Comparison of ENCODE assay signal across 11 cellular contexts in the genomic region with DNA sequence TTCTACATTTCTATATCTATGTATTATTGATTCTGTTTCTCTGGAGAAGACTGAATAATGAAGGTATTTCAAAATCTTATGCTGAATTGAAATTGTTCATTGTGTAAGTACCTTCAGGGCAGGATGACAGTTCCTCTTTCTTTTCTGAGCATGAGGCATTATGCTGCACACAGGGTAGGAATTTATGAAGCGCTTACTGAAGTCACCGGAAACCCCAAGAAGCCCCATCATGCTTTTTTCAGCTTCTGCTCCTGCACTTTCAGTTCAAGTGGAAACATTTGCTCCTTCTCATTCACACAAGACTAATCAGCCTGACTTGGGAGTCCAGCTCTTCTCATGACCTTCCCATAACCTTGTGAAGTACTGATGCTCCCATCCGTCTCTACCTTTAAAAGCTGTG.
DNase-seq lines count a peak whose midpoint lies in the region; ATAC-seq and TF ChIP-seq lines count a peak whose summit lies in the region.
"Had no signal": no experiment of that assay in that cellular context is flagged by ENCODE, and none has a peak within 500 bp of the region (broad histone marks: within the 10 kb centered on the region; RNA-seq: fewer than 3 reads in every experiment).

No MANE protein-coding gene starts in this region.

- no peak overlapping the region for H3K27ac ChIP-seq in mammary epithelial cell (ENCODE audit: insufficient read depth, low read depth, low read length)
- no peak overlapping the region for H3K27ac ChIP-seq in breast epithelium
- no peak overlapping the region for H3K27ac ChIP-seq in gastroesophageal sphincter
- H3K27ac ChIP-seq: cardiac muscle cell had no signal

- BruUV-seq in mammary epithelial cell (replicated peaks; lab: Mats Ljungman, UMichigan), result no TSS peak

- peak; percentile 37 for DNase-seq in mammary epithelial cell
- no peak for DNase-seq in breast epithelium (ENCODE audit: low spot score in 2 of 2)
- peak; percentile 87 for DNase-seq in NOMO-1 treated with dmso at 0.1 percent for 144 hours (lab: John Stamatoyannopoulos, UW; ENCODE audit: unreplicated experiment)
- DNase-seq in stimulated activated naive CD8-positive, alpha-beta T cell treated with anti-CD3 and anti-CD28 coated beads, Interleukin-15, amount 100 ng/mL, for 72 hours, result no peak
- no peak for DNase-seq in left lobe of liver (ENCODE audit: low spot score)
- DNase-seq in BE2C, result no peak
- DNase-seq: activated CD4-positive, CD25-positive, alpha-beta regulatory T cell; NCI-H2107 had no signal

- no peaks in the 10 kb centered on the region for H3K9me3 Mint-ChIP-seq in stimulated activated naive CD8-positive, alpha-beta T cell treated with anti-CD3 and anti-CD28 coated beads, Interleukin-15, amount 100 ng/mL, for 72 hours

- dilution Hi-C loops in mammary epithelial cell (cut with HindIII; ENCODE audit: low sequenced_read_pairs), result no loop called here

- intact Hi-C loops in mammary epithelial cell (cut with micrococcal nuclease), result no loop called here
- intact Hi-C loops in breast epithelium (cut with DNase I; ENCODE audit: low total_unique reads), result no loop called here

- TF ChIP-seq EP300 in gastroesophageal sphincter (IDR thresholded peaks at IDR 0.05), result no peak

- no peak overlapping the region for H3K4me2 ChIP-seq in mammary epithelial cell (ENCODE audit: insufficient read depth, low read depth, low read length)

- TF ChIP-seq CTCF in mammary epithelial cell (conservative IDR thresholded peaks at IDR 0.05 in 1 of 2, IDR thresholded peaks at IDR 0.05 in 1 of 2; ENCODE audit: extremely low read depth in 1 of 2, insufficient read depth in 1 of 2, low read depth in 1 of 2, low read length in 2 of 2) (no peak), breast epithelium (IDR thresholded peaks at IDR 0.05) (no peak), BE2C (IDR thresholded peaks at IDR 0.05; ENCODE audit: low read depth, low read length) (no peak), gastroesophageal sphincter (IDR thresholded peaks at IDR 0.05) (no peak)

- ATAC-seq in HG02798 (IDR thresholded peaks at IDR 0.05; ENCODE audit: poor library complexity, unreplicated experiment) (peak; percentile 68), left lobe of liver (no peak), gastroesophageal sphincter (no peak)
- peak; percentile 30 for ATAC-seq in stimulated activated naive CD8-positive, alpha-beta T cell treated with anti-CD3 and anti-CD28 coated beads, Interleukin-15, amount 100 ng/mL, for 72 hours

- H3K4me1 ChIP-seq in mammary epithelial cell (ENCODE audit: insufficient read depth, low read length) (peaks cover 3% of the 10 kb centered on the region), breast epithelium (no peaks in the 10 kb centered on the region), BE2C (peaks cover 15% of the 10 kb centered on the region), gastroesophageal sphincter (peaks cover 0 to 34% (median 3%) of the 10 kb centered on the region in 3 donors)

- H4K20me1 ChIP-seq in mammary epithelial cell (ENCODE audit: insufficient read depth, low read length), result no peaks in the 10 kb centered on the region

- H2AFZ ChIP-seq in mammary epithelial cell (ENCODE audit: low read depth, low read length), result no peak overlapping the region

- CTCF ChIA-PET in mammary epithelial cell (lab: Charles Lee; ENCODE audit: low non-redundant PET), result interaction anchor here (0.6 kb wide), 1 partner anchor 334 kb away, joined by 3 read pairs; no protein-coding TSS in a partner anchor

- no peak overlapping the region for H3K4me3 Mint-ChIP-seq in stimulated activated naive CD8-positive, alpha-beta T cell treated with anti-CD3 and anti-CD28 coated beads, Interleukin-15, amount 100 ng/mL, for 72 hours

- H3K4me3 ChIP-seq in mammary epithelial cell (replicated peaks in 1 of 3; ENCODE audit: insufficient read depth in 1 of 3, low read depth in 2 of 3, low read length in 3 of 3) (no peak overlapping the region), breast epithelium (no peak overlapping the region), BE2C (ENCODE audit: low read depth, low read length) (no peak overlapping the region), gastroesophageal sphincter (no peak overlapping the region)
- H3K4me3 ChIP-seq: cardiac muscle cell had no signal

- no peak overlapping the region for H3K9ac ChIP-seq in mammary epithelial cell (ENCODE audit: insufficient read depth, low read length)

- peaks cover 6% of the 10 kb centered on the region for H3K4me1 Mint-ChIP-seq in stimulated activated naive CD8-positive, alpha-beta T cell treated with anti-CD3 and anti-CD28 coated beads, Interleukin-15, amount 100 ng/mL, for 72 hours

- H3K27ac Mint-ChIP-seq in stimulated activated naive CD8-positive, alpha-beta T cell treated with anti-CD3 and anti-CD28 coated beads, Interleukin-15, amount 100 ng/mL, for 72 hours, result peak overlapping the region in 1 of 2 donors; percentile 34

- H3K27me3 ChIP-seq in mammary epithelial cell (ENCODE audit: insufficient read depth, low read length), result peaks cover 4% of the 10 kb centered on the region
- no peaks in the 10 kb centered on the region for H3K27me3 ChIP-seq in breast epithelium
- H3K27me3 ChIP-seq in BE2C, result no peaks in the 10 kb centered on the region
- no peaks in the 10 kb centered on the region for H3K27me3 ChIP-seq in gastroesophageal sphincter
- H3K27me3 ChIP-seq: cardiac muscle cell had no signal

- no peaks in the 10 kb centered on the region for H3K79me2 ChIP-seq in mammary epithelial cell (ENCODE audit: insufficient read depth, low read length)

- H3K36me3 ChIP-seq in mammary epithelial cell (ENCODE audit: insufficient read depth, low read length), result no peaks in the 10 kb centered on the region
- H3K36me3 ChIP-seq in breast epithelium, result no peaks in the 10 kb centered on the region
- H3K36me3 ChIP-seq in BE2C, result no peaks in the 10 kb centered on the region
- H3K36me3 ChIP-seq in gastroesophageal sphincter, result no peaks in the 10 kb centered on the region
- H3K36me3 ChIP-seq: cardiac muscle cell had no signal

- 66% methylated on average over 3 of the region's 3 CpGs for WGBS in mammary epithelial cell (ENCODE audit: low coverage, missing lambda C conversion rate)
- 73 to 79% methylated on average over 2 to 3 of the region's 3 CpGs for WGBS in gastroesophageal sphincter (ENCODE audit: low coverage in 1 of 2), 2 donors

- in situ Hi-C loops in mammary epithelial cell (cut with MboI; ENCODE audit: low sequenced_read_pairs in 2 of 2), result no loop called here

- no peaks in the 10 kb centered on the region for H3K9me3 ChIP-seq in mammary epithelial cell (replicated peaks; ENCODE audit: insufficient read depth, low read length)
- no peaks in the 10 kb centered on the region for H3K9me3 ChIP-seq in breast epithelium
- H3K9me3 ChIP-seq in BE2C, result no peaks in the 10 kb centered on the region
- H3K9me3 ChIP-seq in gastroesophageal sphincter, result no peaks in the 10 kb centered on the region

- peaks cover 8% of the 10 kb centered on the region for H3K27me3 Mint-ChIP-seq in stimulated activated naive CD8-positive, alpha-beta T cell treated with anti-CD3 and anti-CD28 coated beads, Interleukin-15, amount 100 ng/mL, for 72 hours

- TF ChIP-seq POLR2A in breast epithelium (IDR thresholded peaks at IDR 0.05) (no peak), gastroesophageal sphincter (IDR thresholded peaks at IDR 0.05) (no peak)

Comparison
In these comparisons a context has a peak if more than half of its experiments do, and no peak if none do; other contexts are left out.
1. DNase-seq: peak in mammary epithelial cell (single experiment) and NOMO-1 treated with dmso at 0.1 percent for 144 hours (single experiment); none in breast epithelium (0 of 2), stimulated activated naive CD8-positive, alpha-beta T cell treated with anti-CD3 and anti-CD28 coated beads, Interleukin-15, amount 100 ng/mL, for 72 hours (0 of 2), left lobe of liver (single experiment) and BE2C (single experiment).
2. ATAC-seq: peak in HG02798 (single experiment) and stimulated activated naive CD8-positive, alpha-beta T cell treated with anti-CD3 and anti-CD28 coated beads, Interleukin-15, amount 100 ng/mL, for 72 hours (single experiment); none in left lobe of liver (single experiment) and gastroesophageal sphincter (single experiment).